In the genomic region with DNA sequence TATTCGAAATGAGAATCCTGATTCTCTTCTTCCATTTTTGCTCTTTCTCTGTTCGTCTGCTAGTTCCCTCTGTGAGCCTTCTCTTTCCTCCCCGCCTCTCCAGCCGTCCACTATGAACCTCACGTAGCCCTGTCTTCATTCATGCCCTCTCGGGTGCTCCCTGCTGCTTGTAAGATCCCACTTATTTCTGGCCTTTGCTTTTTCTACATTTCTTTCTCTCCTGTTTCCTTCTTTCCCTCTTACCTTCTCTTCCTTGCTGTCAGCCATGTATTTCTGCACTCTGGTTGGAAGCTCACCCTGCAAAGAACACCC, we compare ENCODE assay signal across 1 cellular context.
TF ChIP-seq lines count a peak whose summit lies in the region.

No MANE protein-coding gene starts in this region.

TF ChIP-seq in IMR-90, 13 proteins besides CTCF, POLR2A, EP300 and RAD21:
- TF ChIP-seq MAFK (IDR thresholded peaks at IDR 0.05; ENCODE audit: low read depth, low read length) (no peak), BHLHE40 (IDR thresholded peaks at IDR 0.05; ENCODE audit: low read depth, low read length) (no peak), RCOR1 (IDR thresholded peaks at IDR 0.05; ENCODE audit: insufficient replicate concordance, low read length) (no peak), ELK1 (IDR thresholded peaks at IDR 0.05; ENCODE audit: borderline replicate concordance, low read depth, low read length) (no peak), USF2 (IDR thresholded peaks at IDR 0.05; ENCODE audit: low read depth, low read length) (no peak), RFX5 (IDR thresholded peaks at IDR 0.05; ENCODE audit: low read depth, low read length) (no peak), CHD1 (IDR thresholded peaks at IDR 0.05; ENCODE audit: low read depth, low read length) (no peak), MXI1 (IDR thresholded peaks at IDR 0.05; ENCODE audit: borderline replicate concordance, low read depth, low read length) (no peak)
